1 cellular context compared by ENCODE assay signal in the genomic region with DNA sequence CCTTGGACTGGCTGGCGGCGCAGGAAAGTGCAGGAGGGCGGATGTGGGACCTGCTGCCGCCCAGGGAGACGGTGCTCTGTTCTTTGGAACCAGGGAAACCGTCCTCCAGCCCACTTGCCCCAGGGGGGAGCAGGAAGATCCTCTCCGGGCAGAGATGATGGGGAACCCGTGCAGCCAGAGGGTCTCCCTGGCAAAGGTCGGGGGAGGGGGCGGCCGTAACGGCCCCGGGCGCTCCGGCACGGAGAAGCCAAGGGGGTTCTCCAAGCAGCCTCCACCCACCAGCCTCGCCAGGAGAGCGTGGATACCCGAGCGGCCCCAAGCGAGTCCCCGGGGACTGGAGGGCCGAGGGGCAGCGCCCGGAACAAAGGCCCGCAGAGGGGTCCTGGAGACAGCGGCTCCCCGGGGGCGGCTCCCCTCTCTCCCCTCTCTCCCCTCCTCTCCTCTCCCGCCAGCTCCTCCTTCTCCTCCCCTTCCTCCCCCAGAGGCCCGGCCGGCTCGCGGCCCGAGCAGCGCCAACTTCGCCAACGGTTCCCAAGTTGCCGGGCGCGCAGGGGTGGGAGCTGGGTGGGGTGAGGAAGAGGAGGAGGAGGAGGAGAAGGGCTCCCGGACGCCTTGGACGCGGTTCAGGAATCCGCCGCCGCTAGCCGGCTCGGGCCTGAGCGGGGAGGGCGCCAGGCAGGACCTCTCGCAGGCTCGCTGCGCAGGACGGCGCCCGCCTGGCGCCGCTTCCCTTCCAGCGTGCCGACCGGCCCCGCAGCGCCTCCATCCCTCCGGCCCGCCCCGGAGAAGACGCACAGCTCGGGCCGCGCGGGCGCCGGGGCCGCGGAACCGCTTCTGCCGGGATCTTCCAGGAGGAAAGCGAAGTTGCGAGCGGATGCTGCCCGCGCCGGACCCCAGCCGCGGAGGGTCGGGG.
TF ChIP-seq lines count a peak whose summit lies in the region.

A gene with protein sequence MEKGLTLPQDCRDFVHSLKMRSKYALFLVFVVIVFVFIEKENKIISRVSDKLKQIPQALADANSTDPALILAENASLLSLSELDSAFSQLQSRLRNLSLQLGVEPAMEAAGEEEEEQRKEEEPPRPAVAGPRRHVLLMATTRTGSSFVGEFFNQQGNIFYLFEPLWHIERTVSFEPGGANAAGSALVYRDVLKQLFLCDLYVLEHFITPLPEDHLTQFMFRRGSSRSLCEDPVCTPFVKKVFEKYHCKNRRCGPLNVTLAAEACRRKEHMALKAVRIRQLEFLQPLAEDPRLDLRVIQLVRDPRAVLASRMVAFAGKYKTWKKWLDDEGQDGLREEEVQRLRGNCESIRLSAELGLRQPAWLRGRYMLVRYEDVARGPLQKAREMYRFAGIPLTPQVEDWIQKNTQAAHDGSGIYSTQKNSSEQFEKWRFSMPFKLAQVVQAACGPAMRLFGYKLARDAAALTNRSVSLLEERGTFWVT (plus strand): TSS at position 640 of the 913 bp plus-strand sequence. CDS start 41,448 bp downstream, outside the sequence.

TF ChIP-seq in endothelial cell of umbilical vein, 7 proteins besides CTCF, POLR2A, EP300 and RAD21 (continued from another document):
- TF ChIP-seq GATA2 (IDR thresholded peaks at IDR 0.05; ENCODE audit: insufficient read depth, insufficient read length, low read depth, low read length) (no peak), JUN (IDR thresholded peaks at IDR 0.05; ENCODE audit: borderline replicate concordance, insufficient read depth, insufficient read length, low read depth) (no peak), MYC (IDR thresholded peaks at IDR 0.05; ENCODE audit: low read depth, low read length) (no peak)
